ENCODE assay signal across 2 cellular contexts in genomic region chr5:178165585-178165984, GRCh38.
TF ChIP-seq lines count a peak whose summit lies in the region.

No MANE protein-coding gene starts in this region.

TF ChIP-seq in IMR-90, 13 proteins besides CTCF, POLR2A, EP300 and RAD21 (continued from another document):
- TF ChIP-seq MXI1 (IDR thresholded peaks at IDR 0.05; ENCODE audit: borderline replicate concordance, low read depth, low read length) (no peak), NFE2L2 (IDR thresholded peaks at IDR 0.05; ENCODE audit: low read depth, low read length) (no peak), CEBPB (IDR thresholded peaks at IDR 0.05; ENCODE audit: low read depth, low read length) (no peak), SMC3 (IDR thresholded peaks at IDR 0.05; ENCODE audit: low read depth, low read length) (no peak), MAZ (IDR thresholded peaks at IDR 0.05; ENCODE audit: borderline replicate concordance, low read depth, low read length) (no peak), USF2 (IDR thresholded peaks at IDR 0.05; ENCODE audit: low read depth, low read length) (no peak), CHD1 (IDR thresholded peaks at IDR 0.05; ENCODE audit: low read depth, low read length) (no peak), RCOR1 (IDR thresholded peaks at IDR 0.05; ENCODE audit: insufficient replicate concordance, low read length) (no peak), ELK1 (IDR thresholded peaks at IDR 0.05; ENCODE audit: borderline replicate concordance, low read depth, low read length) (no peak), RFX5 (IDR thresholded peaks at IDR 0.05; ENCODE audit: low read depth, low read length) (no peak), MAFK (IDR thresholded peaks at IDR 0.05; ENCODE audit: low read depth, low read length) (no peak), BHLHE40 (IDR thresholded peaks at IDR 0.05; ENCODE audit: low read depth, low read length) (no peak)
TF ChIP-seq in IMR-90: peak in this region for 0.

TF ChIP-seq in WTC11, 78 proteins besides CTCF, POLR2A, EP300 and RAD21:
- TF ChIP-seq CDX4 (CRISPR knock-in tag; IDR thresholded peaks at IDR 0.05; ENCODE audit: borderline replicate concordance) (no peak), ZBTB21 (CRISPR knock-in tag; IDR thresholded peaks at IDR 0.05; ENCODE audit: borderline replicate concordance) (no peak), FOXK1 (CRISPR knock-in tag; IDR thresholded peaks at IDR 0.05) (no peak), NR3C1 (CRISPR knock-in tag; conservative IDR thresholded peaks at IDR 0.05; ENCODE audit: low read depth) (no peak), JAZF1 (CRISPR knock-in tag; IDR thresholded peaks at IDR 0.05) (no peak), ERG (CRISPR knock-in tag; IDR thresholded peaks at IDR 0.05) (no peak), PRDM15 (CRISPR knock-in tag; IDR thresholded peaks at IDR 0.05) (no peak), ZNF423 (CRISPR knock-in tag; IDR thresholded peaks at IDR 0.05) (no peak), PRRX2 (CRISPR knock-in tag; IDR thresholded peaks at IDR 0.05) (no peak), CREM (CRISPR knock-in tag; IDR thresholded peaks at IDR 0.05) (no peak), USF2 (CRISPR knock-in tag; IDR thresholded peaks at IDR 0.05) (no peak), EMX1 (CRISPR knock-in tag; IDR thresholded peaks at IDR 0.05) (no peak), USF1 (CRISPR knock-in tag; IDR thresholded peaks at IDR 0.05) (no peak), ESRRA (CRISPR knock-in tag; IDR thresholded peaks at IDR 0.05; ENCODE audit: borderline replicate concordance) (no peak), ZNF512 (CRISPR knock-in tag; IDR thresholded peaks at IDR 0.05; ENCODE audit: borderline replicate concordance) (no peak), STAT6 (CRISPR knock-in tag; conservative IDR thresholded peaks at IDR 0.05; ENCODE audit: low read depth) (no peak), ZNF416 (CRISPR knock-in tag; IDR thresholded peaks at IDR 0.05) (no peak)
TF ChIP-seq in WTC11: peak in this region for 0.
